1 cellular context compared by ENCODE assay signal in the genomic region with DNA sequence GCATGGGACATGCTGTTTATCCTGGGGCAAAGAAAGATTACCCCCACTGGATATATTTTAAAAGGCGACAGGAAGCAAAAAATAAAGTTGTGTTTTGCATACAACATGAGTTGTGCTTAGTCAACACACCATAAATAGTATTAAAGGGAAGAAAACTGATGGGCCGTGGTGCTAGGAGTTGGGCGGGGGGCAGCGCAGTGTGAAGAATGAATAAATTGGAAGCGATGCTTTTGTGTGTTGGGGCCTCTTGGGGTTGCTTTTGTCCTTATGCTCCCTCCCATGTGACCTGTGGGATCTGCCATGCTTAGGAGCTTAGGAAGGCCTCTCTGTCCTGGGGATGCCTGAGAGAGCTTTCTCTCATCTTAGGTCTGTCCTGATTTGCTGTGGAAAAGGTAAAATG.
TF ChIP-seq lines count a peak whose summit lies in the region.

No MANE protein-coding gene starts in this region.

TF ChIP-seq in SK-N-SH treated with all-trans-retinoic acid at 6 μM for 48 hours, 23 proteins besides CTCF, POLR2A, EP300 and RAD21 (continued from another document):
- TF ChIP-seq ESRRG (CRISPR knock-in tag; IDR thresholded peaks at IDR 0.05) (no peak), ISL1 (CRISPR knock-in tag; IDR thresholded peaks at IDR 0.05) (no peak), CSDC2 (CRISPR knock-in tag; IDR thresholded peaks at IDR 0.05) (no peak), GLIS3 (CRISPR knock-in tag; IDR thresholded peaks at IDR 0.05) (no peak), ZFP3 (CRISPR knock-in tag; IDR thresholded peaks at IDR 0.05) (no peak), TSHZ2 (CRISPR knock-in tag; IDR thresholded peaks at IDR 0.05) (no peak)
